In the genomic region with DNA sequence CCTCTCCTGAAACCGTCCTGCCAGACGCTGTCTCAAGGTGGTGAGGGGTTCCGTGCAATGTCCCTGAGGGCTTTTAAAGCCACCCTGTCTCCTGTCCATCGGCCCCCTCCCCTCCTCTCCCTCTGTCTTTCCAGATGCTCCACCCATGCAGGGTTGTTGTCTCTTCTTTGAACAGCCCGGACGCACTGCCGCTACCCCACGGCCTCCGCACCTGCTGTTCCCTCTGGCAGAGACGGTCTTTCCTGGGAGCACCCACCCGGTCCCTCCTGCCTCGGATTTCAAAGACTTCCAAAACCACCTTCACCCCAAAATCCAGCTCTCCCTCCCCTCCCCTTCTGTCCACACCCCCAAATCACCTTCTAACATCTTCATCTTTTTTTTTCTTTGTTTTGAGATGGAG, we compare ENCODE assay signal across 19 cellular contexts. TPM values are rescaled to one million over a fixed set of nuclear protein-coding genes. Genes with fewer than 3 reads are reported as not detected.
DNase-seq lines count a peak whose midpoint lies in the region; ATAC-seq, FAIRE-seq and TF ChIP-seq lines count a peak whose summit lies in the region.
"Had no signal": no experiment of that assay in that cellular context is flagged by ENCODE, and none has a peak within 500 bp of the region (broad histone marks: within the 10 kb centered on the region; RNA-seq: fewer than 3 reads in every experiment).

No MANE protein-coding gene starts in this region.

- no peak overlapping the region for H3K18ac ChIP-seq in H1 (ENCODE audit: extremely low read depth, low read length)
- H3K18ac ChIP-seq in neuronal stem cell (ENCODE audit: low read length), result no peak overlapping the region

- H3K4me1 ChIP-seq in BLaER1 treated with 17β-estradiol and CSF1 and Interleukin-3, amounts not matched to agents 10 nM and 100 nM, result peaks cover 11 to 24% (median 19%) of the 10 kb centered on the region in 10 experiments; a peak in 19 of 20 replicates
- H3K4me1 ChIP-seq in H1 (replicated peaks in 1 of 4; ENCODE audit: control insufficient read depth in 3 of 4, insufficient read depth in 4 of 4, low read length in 3 of 4), result peaks cover 0 to 4% (median 3%) of the 10 kb centered on the region in 4 experiments; a peak in 2 of 7 replicates
- H3K4me1 ChIP-seq in neuronal stem cell (ENCODE audit: control insufficient read depth in 2 of 2, insufficient read depth in 1 of 2, low read depth in 1 of 2, low read length in 2 of 2), result no peaks in the 10 kb centered on the region
- H3K4me1 ChIP-seq in Caco-2, result no peaks in the 10 kb centered on the region

- H2BK120ac ChIP-seq in H1 (replicated peaks; ENCODE audit: low read depth, low read length) (no peak overlapping the region), neuronal stem cell (ENCODE audit: low read depth, low read length) (no peak overlapping the region)

- H3K23ac ChIP-seq in H1 (ENCODE audit: insufficient read length), result no peak overlapping the region
- no peak overlapping the region for H3K23ac ChIP-seq in neuronal stem cell (ENCODE audit: low read depth, low read length, poor library complexity)

- no peak overlapping the region for H3K14ac ChIP-seq in H1 (ENCODE audit: insufficient read length)
- H3K14ac ChIP-seq in neuronal stem cell (ENCODE audit: low read length), result no peak overlapping the region

- H3K27me3 ChIP-seq in BLaER1 treated with 17β-estradiol and CSF1 and Interleukin-3, amounts not matched to agents 10 nM and 100 nM, result no peaks in the 10 kb centered on the region
- H3K27me3 ChIP-seq in H1 (replicated peaks in 1 of 4; ENCODE audit: control insufficient read depth in 3 of 4, extremely low read depth in 1 of 4, insufficient read depth in 3 of 4, low read length in 3 of 4) (no peaks in the 10 kb centered on the region), neuronal stem cell (ENCODE audit: control insufficient read depth in 3 of 3, insufficient read depth in 3 of 3, low read depth in 1 of 3, low read length in 3 of 3) (no peaks in the 10 kb centered on the region), Caco-2 (replicated peaks; ENCODE audit: control insufficient read depth, insufficient read depth, low read length) (no peaks in the 10 kb centered on the region)

- H3K36me3 ChIP-seq in BLaER1 treated with 17β-estradiol and CSF1 and Interleukin-3, amounts not matched to agents 10 nM and 100 nM, result peaks cover 0 to 12% (median 9%) of the 10 kb centered on the region in 11 experiments; a peak in 12 of 22 replicates
- H3K36me3 ChIP-seq in H1 (ENCODE audit: control insufficient read depth in 2 of 4, insufficient read depth in 4 of 4, low read length in 3 of 4) (no peaks in the 10 kb centered on the region), neuronal stem cell (replicated peaks in 1 of 2; ENCODE audit: control insufficient read depth in 2 of 2, insufficient read depth in 2 of 2, low read length in 2 of 2) (no peaks in the 10 kb centered on the region), Caco-2 (ENCODE audit: control insufficient read depth, insufficient read depth, low read length) (no peaks in the 10 kb centered on the region)

- TF ChIP-seq EP300 in H1 (IDR thresholded peaks at IDR 0.05; ENCODE audit: borderline replicate concordance in 1 of 2, low read depth in 2 of 2, low read length in 2 of 2), result no peak

- no peak for FAIRE-seq in H1 (lab: Jason Lieb, UNC)
- FAIRE-seq: GM12892, GM18507 had no signal

- no peaks in the 10 kb centered on the region for H3K23me2 ChIP-seq in H1 (ENCODE audit: low read depth, low read length)

- TF ChIP-seq POLR2A in H1 (IDR thresholded peaks at IDR 0.05; ENCODE audit: control extremely low read depth in 1 of 2, low read depth in 2 of 2, low read length in 2 of 2), result no peak

- H4K91ac ChIP-seq in H1 (replicated peaks; ENCODE audit: insufficient read length, low read length) (no peak overlapping the region), neuronal stem cell (ENCODE audit: low read depth, low read length, poor library complexity) (no peak overlapping the region)

- intact Hi-C loops in Caco-2 (cut with micrococcal nuclease; ENCODE audit: unreplicated experiment), result no loop called here

- POLR2A ChIA-PET in H1 (lab: Charles Lee; ENCODE audit: partially characterized antibody) (no interaction called here), Caco-2 (lab: Charles Lee) (no interaction called here)

- H3K4me3 Mint-ChIP-seq in stimulated activated naive B cell treated with anti-CD40 and anti-IgM and Interleukin-4, amounts not matched to agents 10 μg/mL and 1 μg/mL and 100 μg/mL, for 72 hours, result no peak overlapping the region
- no peak overlapping the region for H3K4me3 Mint-ChIP-seq in Caco-2 (ENCODE audit: unreplicated experiment)
- H3K4me3 Mint-ChIP-seq: B cell; CD4-positive, alpha-beta T cell; GM23338 had no signal

- H3K9me3 Mint-ChIP-seq in stimulated activated naive B cell treated with anti-CD40 and anti-IgM and Interleukin-4, amounts not matched to agents 10 μg/mL and 1 μg/mL and 100 μg/mL, for 72 hours, result no peaks in the 10 kb centered on the region
- no peaks in the 10 kb centered on the region for H3K9me3 Mint-ChIP-seq in Caco-2 (ENCODE audit: unreplicated experiment)
- H3K9me3 Mint-ChIP-seq: CD4-positive, alpha-beta T cell had no signal

- TF ChIP-seq CTCF in H1 (IDR thresholded peaks at IDR 0.05; ENCODE audit: control extremely low read depth in 1 of 3, insufficient read depth in 1 of 3, low read depth in 1 of 3, low read length in 3 of 3), result no peak
- no peak for TF ChIP-seq CTCF in Caco-2 (IDR thresholded peaks at IDR 0.05; ENCODE audit: insufficient read depth in 1 of 2, low read depth in 1 of 2, low read length in 1 of 2, severe bottlenecking in 1 of 2, unreplicated experiment in 1 of 2)

- BruUV-seq in Caco-2 (replicated peaks; lab: Mats Ljungman, UMichigan), result no TSS peak

- H2BK15ac ChIP-seq in H1 (ENCODE audit: low read length), result no peak overlapping the region
- no peak overlapping the region for H2BK15ac ChIP-seq in neuronal stem cell (ENCODE audit: low read length)

- DNase-seq in H1 (ENCODE audit: low read depth in 1 of 2, low spot score in 2 of 2) (no peak), neuronal stem cell (ENCODE audit: low spot score) (no peak), Caco-2 (no peak)
- DNase-seq in stimulated activated naive B cell treated with anti-CD40 and anti-IgM and Interleukin-4, amounts not matched to agents 10 μg/mL and 1 μg/mL and 100 μg/mL, for 72 hours, result no peak
- DNase-seq: CD4-positive, alpha-beta T cell; DMS153; DMS79; GDM1; H7 had no signal

- H3K36me3 Mint-ChIP-seq in stimulated activated naive B cell treated with anti-CD40 and anti-IgM and Interleukin-4, amounts not matched to agents 10 μg/mL and 1 μg/mL and 100 μg/mL, for 72 hours, result peaks cover 4 to 8% of the 10 kb centered on the region in 2 donors
- H3K36me3 Mint-ChIP-seq in Caco-2 (ENCODE audit: insufficient read depth, unreplicated experiment), result no peaks in the 10 kb centered on the region

- no peak overlapping the region for H3K56ac ChIP-seq in H1 (replicated peaks; ENCODE audit: insufficient read length, low read depth, low read length)

- peak overlapping the region; percentile 87 for H3K27ac Mint-ChIP-seq in stimulated activated naive B cell treated with anti-CD40 and anti-IgM and Interleukin-4, amounts not matched to agents 10 μg/mL and 1 μg/mL and 100 μg/mL, for 72 hours
- no peak overlapping the region for H3K27ac Mint-ChIP-seq in Caco-2 (ENCODE audit: unreplicated experiment)
- H3K27ac Mint-ChIP-seq: B cell; CD4-positive, alpha-beta T cell; GM23338 had no signal

- H2BK12ac ChIP-seq in H1 (ENCODE audit: low read depth, low read length), result no peak overlapping the region
- no peak overlapping the region for H2BK12ac ChIP-seq in neuronal stem cell (ENCODE audit: low read length)

- H2AFZ ChIP-seq in H1 (ENCODE audit: low read length) (no peak overlapping the region), neuronal stem cell (ENCODE audit: low read length) (peak overlapping the region; percentile 64)
- H2AFZ ChIP-seq: GM23338 had no signal

- CTCF ChIA-PET in H1 (lab: Charles Lee; ENCODE audit: partially characterized antibody) (no interaction called here), Caco-2 (lab: Charles Lee) (no interaction called here)

- H3K27me3 Mint-ChIP-seq in stimulated activated naive B cell treated with anti-CD40 and anti-IgM and Interleukin-4, amounts not matched to agents 10 μg/mL and 1 μg/mL and 100 μg/mL, for 72 hours, result peaks cover 0 to 10% of the 10 kb centered on the region in 2 donors
- no peaks in the 10 kb centered on the region for H3K27me3 Mint-ChIP-seq in Caco-2 (ENCODE audit: insufficient read depth, unreplicated experiment)
- H3K27me3 Mint-ChIP-seq: CD4-positive, alpha-beta T cell had no signal

- H3K4me2 ChIP-seq in BLaER1 treated with 17β-estradiol and CSF1 and Interleukin-3, amounts not matched to agents 10 nM and 100 nM, result peak overlapping the region; percentile 27 to 57 (median 45); a peak in 19 of 22 replicates
- H3K4me2 ChIP-seq in H1 (ENCODE audit: insufficient read depth in 1 of 2, low read depth in 2 of 2, low read length in 2 of 2) (no peak overlapping the region), neuronal stem cell (ENCODE audit: insufficient read depth, low read length, poor library complexity, severe bottlenecking) (no peak overlapping the region)
- H3K4me2 ChIP-seq: GM23338 had no signal

- H3K79me2 ChIP-seq in H1 (ENCODE audit: control insufficient read depth in 1 of 2, insufficient read depth in 2 of 2, low read length in 2 of 2), result no peaks in the 10 kb centered on the region

- H3K79me1 ChIP-seq in H1 (ENCODE audit: low read depth, low read length), result no peaks in the 10 kb centered on the region
- H3K79me1 ChIP-seq in neuronal stem cell (ENCODE audit: low read depth, low read length), result no peaks in the 10 kb centered on the region

- no peak overlapping the region for H2BK20ac ChIP-seq in H1 (ENCODE audit: low read length)

- no peak overlapping the region for H4K5ac ChIP-seq in H1 (ENCODE audit: insufficient read length, low read depth, low read length)

- peaks cover 0 to 5% (median 0%) of the 10 kb centered on the region in 11 experiments; a peak in 2 of 22 replicates for H3K9me3 ChIP-seq in BLaER1 treated with 17β-estradiol and CSF1 and Interleukin-3, amounts not matched to agents 10 nM and 100 nM (replicated peaks in 1 of 11)
- no peaks in the 10 kb centered on the region for H3K9me3 ChIP-seq in H1 (ENCODE audit: insufficient read depth in 2 of 2, low read depth in 1 of 2, low read length in 1 of 2)
- no peaks in the 10 kb centered on the region for H3K9me3 ChIP-seq in neuronal stem cell (replicated peaks in 1 of 2; ENCODE audit: control insufficient read depth in 2 of 2, insufficient read depth in 1 of 2, low read depth in 1 of 2, low read length in 2 of 2)
- no peaks in the 10 kb centered on the region for H3K9me3 ChIP-seq in Caco-2

- H3K27ac ChIP-seq in BLaER1 treated with 17β-estradiol and CSF1 and Interleukin-3, amounts not matched to agents 10 nM and 100 nM, result peak overlapping the region in 4 of 11 experiments; percentile 52 to 68 (median 62); a peak in 7 of 22 replicates
- no peak overlapping the region for H3K27ac ChIP-seq in H1 (ENCODE audit: low read depth, low read length)
- H3K27ac ChIP-seq in neuronal stem cell (replicated peaks; ENCODE audit: low read length), result no peak overlapping the region
- H3K27ac ChIP-seq: C4-2B had no signal

- 81% methylated on average over 9 of the region's 12 CpGs; no CpG with 5 or more reads in 1 of the 2 experiments for WGBS in H1 (ENCODE audit: extremely low coverage in 1 of 2, insufficient coverage in 1 of 2, insufficient read length in 1 of 2, insufficient replicate concordance in 2 of 2, low coverage in 1 of 2, low lambda C conversion rate in 2 of 2, missing lambda C conversion rate in 1 of 2), 2 experiments
- no CpG with 5 or more reads among the region's 12 CpGs for WGBS in neuronal stem cell (ENCODE audit: extremely low coverage in 2 of 2, insufficient read length in 2 of 2, insufficient replicate concordance in 1 of 2), 2 donors

- H2BK5ac ChIP-seq in H1 (ENCODE audit: low read depth, low read length) (no peak overlapping the region), neuronal stem cell (ENCODE audit: low read length) (no peak overlapping the region)

- H4K8ac ChIP-seq in H1 (ENCODE audit: extremely low read depth, insufficient read depth, low read length), result no peak overlapping the region
- no peak overlapping the region for H4K8ac ChIP-seq in neuronal stem cell (ENCODE audit: low read depth, low read length)

- H3K4me3 ChIP-seq in BLaER1 treated with 17β-estradiol and CSF1 and Interleukin-3, amounts not matched to agents 10 nM and 100 nM, result no peak overlapping the region
- H3K4me3 ChIP-seq in H1 (ENCODE audit: extremely low read depth in 1 of 4, insufficient read depth in 2 of 4, low read depth in 3 of 4, low read length in 4 of 4), result no peak overlapping the region
- no peak overlapping the region for H3K4me3 ChIP-seq in neuronal stem cell (ENCODE audit: low read length in 2 of 2)
- no peak overlapping the region for H3K4me3 ChIP-seq in Caco-2 (ENCODE audit: low read depth, low read length)
- H3K4me3 ChIP-seq: GM23338 had no signal

- no peak for ATAC-seq in stimulated activated naive B cell treated with anti-CD40 and anti-IgM and Interleukin-4, amounts not matched to agents 10 μg/mL and 1 μg/mL and 100 μg/mL, for 72 hours (replicated peaks)
- no peak for ATAC-seq in HG03521 (IDR thresholded peaks at IDR 0.05; ENCODE audit: unreplicated experiment)
- no peak for ATAC-seq in GM21723 (IDR thresholded peaks at IDR 0.05; ENCODE audit: unreplicated experiment)

- peaks cover 0 to 10% (median 1%) of the 10 kb centered on the region in 11 experiments; a peak in 10 of 22 replicates for H4K20me1 ChIP-seq in BLaER1 treated with 17β-estradiol and CSF1 and Interleukin-3, amounts not matched to agents 10 nM and 100 nM
- H4K20me1 ChIP-seq in H1 (replicated peaks in 1 of 2; ENCODE audit: control insufficient read depth in 1 of 2, insufficient read depth in 2 of 2, low read length in 2 of 2), result no peaks in the 10 kb centered on the region

- H3K4me1 Mint-ChIP-seq in stimulated activated naive B cell treated with anti-CD40 and anti-IgM and Interleukin-4, amounts not matched to agents 10 μg/mL and 1 μg/mL and 100 μg/mL, for 72 hours, result peaks cover 12 to 17% of the 10 kb centered on the region in 2 donors
- no peaks in the 10 kb centered on the region for H3K4me1 Mint-ChIP-seq in Caco-2 (ENCODE audit: low read depth, unreplicated experiment)

- H3K9ac ChIP-seq in BLaER1 treated with 17β-estradiol and CSF1 and Interleukin-3, amounts not matched to agents 10 nM and 100 nM, result peak overlapping the region in 2 of 11 experiments; percentile 45 to 50; a peak in 2 of 22 replicates
- H3K9ac ChIP-seq in H1 (replicated peaks in 1 of 4; ENCODE audit: extremely low read depth in 1 of 4, low read depth in 3 of 4, low read length in 3 of 4) (no peak overlapping the region), neuronal stem cell (ENCODE audit: low read depth, low read length, poor library complexity) (no peak overlapping the region)

- 0 out of 2 replicates have a peak overlapping the region, but pooled peaks have one; percentile 6 for H2AK5ac ChIP-seq in H1 (ENCODE audit: low read depth, low read length)
- H2AK5ac ChIP-seq in neuronal stem cell (ENCODE audit: low read depth, low read length), result no peak overlapping the region

- no peak overlapping the region for H3K4ac ChIP-seq in H1 (replicated peaks; ENCODE audit: insufficient read length, low read depth, low read length)
- H3K4ac ChIP-seq in neuronal stem cell (ENCODE audit: low read length), result no peak overlapping the region

- no peak for TF ChIP-seq RAD21 in H1 (IDR thresholded peaks at IDR 0.05 in 1 of 2, conservative IDR thresholded peaks at IDR 0.05 in 1 of 2; ENCODE audit: low read depth in 2 of 2, low read length in 2 of 2)

RNA-seq across cellular contexts. Expression of gene ASMT, which starts 4.1 kb away (rescaled TPM):
- 1.4 and 1.5 TPM in 2 replicates for total RNA-seq in H1 (2021; fragmentation: NEBNext Ultra II Directional; extraction: Animal tissue kit (Norgen Biotek cat#: 25700))
- polyA plus RNA-seq in H1 (2011; rRNA removed), result 2.6 and 3.1 TPM in 2 replicates
- 2.8 TPM for polyA plus RNA-seq in H1 (2011; cell fraction: cytosol; rRNA removed)
- 1.7 TPM for polyA plus RNA-seq in H1 (2011; cell fraction: nucleus; rRNA removed)
- 2.6 to 3.1 TPM (median 2.7 TPM) in 4 replicates for polyA plus RNA-seq in H1 (2012, experiment 1 of 2)
- 1.7 TPM for polyA plus RNA-seq in H1 (2012, experiment 2 of 2)
- 0.26 TPM for polyA plus RNA-seq in H1 (2013, experiment 1 of 2)
- polyA plus RNA-seq in H1 (2013, experiment 2 of 2), result 0.37 TPM
- 2.2 and 5.2 TPM in 2 replicates for polyA minus RNA-seq in H1 (2011; rRNA and poly(A)+ RNA removed)
- polyA minus RNA-seq in H1 (2011; cell fraction: cytosol; rRNA and poly(A)+ RNA removed), result 1.1 TPM
- polyA minus RNA-seq in H1 (2011; cell fraction: nucleus; rRNA and poly(A)+ RNA removed), result not detected
- not detected for polyA plus RNA-seq in neuronal stem cell (2013, experiment 1 of 2)
- polyA plus RNA-seq in neuronal stem cell (2013, experiment 2 of 2), result 0.06 TPM
- not detected in 2 replicates for total RNA-seq in Caco-2 (2022)
- total RNA-seq: A172, B cell, Daoy had no signal

RNA-seq across cellular contexts. Expression of gene AKAP17A, which starts 19.3 kb away (rescaled TPM):
- 40.6 and 41.2 TPM in 2 replicates for total RNA-seq in H1 (2021; fragmentation: NEBNext Ultra II Directional; extraction: Animal tissue kit (Norgen Biotek cat#: 25700))
- 14.0 and 30.4 TPM in 2 replicates for polyA plus RNA-seq in H1 (2011; rRNA removed)
- polyA plus RNA-seq in H1 (2011; cell fraction: cytosol; rRNA removed), result 27.5 TPM
- 103 TPM for polyA plus RNA-seq in H1 (2011; cell fraction: nucleus; rRNA removed)
- polyA plus RNA-seq in H1 (2012, experiment 1 of 2), result 29.0 to 36.4 TPM (median 33.3 TPM) in 4 replicates
- polyA plus RNA-seq in H1 (2012, experiment 2 of 2), result 15.5 TPM
- polyA plus RNA-seq in H1 (2013, experiment 1 of 2), result 29.5 TPM
- polyA plus RNA-seq in H1 (2013, experiment 2 of 2), result 28.0 TPM
- 4.9 and 7.3 TPM in 2 replicates for polyA minus RNA-seq in H1 (2011; rRNA and poly(A)+ RNA removed)
- 12.1 TPM for polyA minus RNA-seq in H1 (2011; cell fraction: cytosol; rRNA and poly(A)+ RNA removed)
- polyA minus RNA-seq in H1 (2011; cell fraction: nucleus; rRNA and poly(A)+ RNA removed), result 19.2 TPM
- polyA plus RNA-seq in neuronal stem cell (2013, experiment 1 of 2), result 24.9 TPM
- polyA plus RNA-seq in neuronal stem cell (2013, experiment 2 of 2), result 23.8 TPM
- total RNA-seq in Caco-2 (2022), result 39.9 and 42.2 TPM in 2 replicates

Comparison
In these comparisons a context has a peak if more than half of its experiments do, and no peak if none do; other contexts are left out.
1. H3K4me2 ChIP-seq: peak in BLaER1 treated with 17β-estradiol and CSF1 and Interleukin-3, amounts not matched to agents 10 nM and 100 nM (11 of 11); none in H1 (0 of 2) and neuronal stem cell (single experiment).